In genomic region chr19:37655689-37656491, GRCh38 we compare ENCODE assay signal across 8 cellular contexts. TPM values are rescaled to one million over a fixed set of nuclear protein-coding genes. Genes with fewer than 3 reads are reported as not detected.
DNase-seq lines count a peak whose midpoint lies in the region; ATAC-seq, FAIRE-seq and TF ChIP-seq lines count a peak whose summit lies in the region.

No MANE protein-coding gene starts in this region.

- H3K36me3 Mint-ChIP-seq in activated CD8-positive, alpha-beta T cell treated with anti-CD3 and anti-CD28 coated beads, Interleukin-2, amount 10 ng/mL, durations not matched to agents 7 days and 5 days (ENCODE audit: low read depth) = peaks cover 34% of the 10 kb centered on the region

- H3K4me3 Mint-ChIP-seq in activated CD8-positive, alpha-beta T cell treated with anti-CD3 and anti-CD28 coated beads, Interleukin-2, amount 10 ng/mL, durations not matched to agents 7 days and 5 days = peak overlapping the region; percentile 95

- peak overlapping the region; percentile 99 for H3K27ac Mint-ChIP-seq in activated CD8-positive, alpha-beta T cell treated with anti-CD3 and anti-CD28 coated beads, Interleukin-2, amount 10 ng/mL, durations not matched to agents 7 days and 5 days

- peaks cover 19% of the 10 kb centered on the region for H3K9me3 Mint-ChIP-seq in activated CD8-positive, alpha-beta T cell treated with anti-CD3 and anti-CD28 coated beads, Interleukin-2, amount 10 ng/mL, durations not matched to agents 7 days and 5 days (ENCODE audit: insufficient read depth)

- peak; percentile 32 for FAIRE-seq in A549 (lab: Jason Lieb, UNC)

- H3K4me1 Mint-ChIP-seq in activated CD8-positive, alpha-beta T cell treated with anti-CD3 and anti-CD28 coated beads, Interleukin-2, amount 10 ng/mL, durations not matched to agents 7 days and 5 days (ENCODE audit: low read depth) = peaks cover 26% of the 10 kb centered on the region

- peak overlapping the region; percentile 88 to 89 for H3K27ac ChIP-seq in A549

- POLR2A ChIA-PET in A549 (lab: Yijun Ruan, JAX) = no interaction called here
- POLR2A ChIA-PET in activated CD8-positive, alpha-beta T cell treated with anti-CD3 and anti-CD28 coated beads, Interleukin-2, amount 10 ng/mL, durations not matched to agents 7 days and 5 days (lab: Charles Lee) = interaction anchor here (1.5 kb wide), 1 partner anchor 61 kb away, joined by 3 read pairs; the partner anchor contains the start of genes ZNF540 and ZNF571

- TF ChIP-seq POLR2A in A549 (IDR thresholded peaks at IDR 0.05; ENCODE audit: low read length) = peak; percentile 63

- H3K4me1 ChIP-seq in A549 = no peaks in the 10 kb centered on the region

- DNase-seq in A549 (ENCODE audit: low read depth in 1 of 2, low spot score in 1 of 2) = peak; percentile 81 to 91
- DNase-seq in NCI-H446 treated with DMSO at 0.1 percent for 48 hours (lab: John Stamatoyannopoulos, UW) = peak; percentile 77
- peak; percentile 87 for DNase-seq in activated CD8-positive, alpha-beta T cell treated with anti-CD3 and anti-CD28 coated beads, Interleukin-2, amount 10 ng/mL, durations not matched to agents 7 days and 5 days
- DNase-seq in effector CD4-positive, alpha-beta T cell = peak; percentile 74
- DNase-seq in medulla oblongata (ENCODE audit: extremely low spot score) = peak; percentile 84
- peak; percentile 69 to 84 (median 70) for DNase-seq in stimulated activated CD4-positive, alpha-beta T cell treated with anti-CD3 and anti-CD28 coated beads, TNF-alpha, amount 100 ng/mL, for 48 hours (ENCODE audit: low read depth in 3 of 3)

- no peak for TF ChIP-seq RAD21 in A549 (conservative IDR thresholded peaks at IDR 0.05 in 1 of 2, IDR thresholded peaks at IDR 0.05 in 1 of 2)

- no peaks in the 10 kb centered on the region for H3K27me3 Mint-ChIP-seq in activated CD8-positive, alpha-beta T cell treated with anti-CD3 and anti-CD28 coated beads, Interleukin-2, amount 10 ng/mL, durations not matched to agents 7 days and 5 days (ENCODE audit: low read depth)

- no peak for TF ChIP-seq CTCF in A549 (IDR thresholded peaks at IDR 0.05)

- TF ChIP-seq EP300 in A549 (IDR thresholded peaks at IDR 0.05) = no peak

- CTCF ChIA-PET in A549 (lab: Yijun Ruan, JAX) = interaction anchor here (2.2 kb wide), 1 partner anchor 8 kb away, joined by 8 read pairs; no protein-coding TSS in a partner anchor
- CTCF ChIA-PET in activated CD8-positive, alpha-beta T cell treated with anti-CD3 and anti-CD28 coated beads, Interleukin-2, amount 10 ng/mL, durations not matched to agents 7 days and 5 days (lab: Charles Lee) = no interaction called here

- peak overlapping the region; percentile 70 for H3K4me2 ChIP-seq in A549

- 37% methylated on average over 59 of the region's 59 CpGs for WGBS in A549 (ENCODE audit: missing lambda C conversion rate)

- H3K4me3 ChIP-seq in A549 = peak overlapping the region; percentile 66

- ATAC-seq in A549 = peak; percentile 83 to 85
- peak; percentile 40 for ATAC-seq in GM18861 (IDR thresholded peaks at IDR 0.05; ENCODE audit: unreplicated experiment)
- peak; percentile 46 for ATAC-seq in HG03066 (IDR thresholded peaks at IDR 0.05; ENCODE audit: low read depth, unreplicated experiment)
- peak; percentile 80 for ATAC-seq in activated CD8-positive, alpha-beta T cell treated with anti-CD3 and anti-CD28 coated beads, Interleukin-2, amount 10 ng/mL, durations not matched to agents 7 days and 5 days

- peaks cover 75% of the 10 kb centered on the region for H3K9me3 ChIP-seq in A549

TF ChIP-seq in A549, 52 proteins besides CTCF, POLR2A, EP300 and RAD21 (continues in another document):
- TF ChIP-seq FOXS1 (CRISPR knock-in tag; IDR thresholded peaks at IDR 0.05) = no peak
- TF ChIP-seq SMC3 (IDR thresholded peaks at IDR 0.05) = 0 out of 3 replicates have a peak, but pooled peaks have one; percentile 1
- no peak for TF ChIP-seq FOSB (CRISPR knock-in tag; IDR thresholded peaks at IDR 0.05)
- TF ChIP-seq RARB (CRISPR knock-in tag; IDR thresholded peaks at IDR 0.05) = no peak
- TF ChIP-seq CHD2 (IDR thresholded peaks at IDR 0.05; ENCODE audit: low read length, partially characterized antibody) = peak; percentile 87
- TF ChIP-seq JUN (IDR thresholded peaks at IDR 0.05) = peak in 1 of 2 experiments; percentile 37; a peak in 2 of 5 replicates
- no peak for TF ChIP-seq PBX3 (IDR thresholded peaks at IDR 0.05)
- no peak for TF ChIP-seq HOXA7 (CRISPR knock-in tag; IDR thresholded peaks at IDR 0.05)
- TF ChIP-seq EHF (CRISPR knock-in tag; IDR thresholded peaks at IDR 0.05) = no peak
- no peak for TF ChIP-seq CBX8 (IDR thresholded peaks at IDR 0.05)
- 0 out of 2 replicates have a peak, but pooled peaks have one; percentile 26 for TF ChIP-seq HOXB5 (CRISPR knock-in tag; IDR thresholded peaks at IDR 0.05)
- TF ChIP-seq MAX (IDR thresholded peaks at IDR 0.05) = peak; percentile 93
- peak; percentile 55 for TF ChIP-seq GATA3 (IDR thresholded peaks at IDR 0.05; ENCODE audit: borderline replicate concordance)
- peak; percentile 56 for TF ChIP-seq USF2 (IDR thresholded peaks at IDR 0.05)
- no peak for TF ChIP-seq RCOR1 (IDR thresholded peaks at IDR 0.05; ENCODE audit: low read depth, low read length)
- TF ChIP-seq RNF2 (IDR thresholded peaks at IDR 0.05; ENCODE audit: borderline replicate concordance, low read depth) = no peak
- TF ChIP-seq REST (IDR thresholded peaks at IDR 0.05) = peak; percentile 83
- TF ChIP-seq POLR2AphosphoS2 (conservative IDR thresholded peaks at IDR 0.05; ENCODE audit: low read length) = no peak
- TF ChIP-seq NR3C1 (IDR thresholded peaks at IDR 0.05) = no peak
- no peak for TF ChIP-seq ELK1 (IDR thresholded peaks at IDR 0.05; ENCODE audit: low read depth, low read length)
- no peak for TF ChIP-seq RFX5 (IDR thresholded peaks at IDR 0.05)

RNA-seq across cellular contexts. Expression of gene ZFP30, which starts 0.6 kb away (rescaled TPM):
- polyA plus RNA-seq in A549 (2011; rRNA removed) (9.0 and 9.2 TPM in 2 replicates), A549 (2017; fragmentation: RNase III; extraction: RNeasy Plus Mini Kit Qiagen cat#74134 plus additional on column Dnase treatment) (8.3 to 9.2 TPM (median 8.4 TPM) in 3 replicates)
- polyA plus RNA-seq in A549 (2012; cell fraction: cytosol; rRNA removed) = 2.1 and 2.3 TPM in 2 replicates
- polyA plus RNA-seq in A549 (2012; cell fraction: nucleus; rRNA removed) = 5.0 and 6.0 TPM in 2 replicates
- polyA minus RNA-seq in A549 (2011; rRNA and poly(A)+ RNA removed) = 4.8 and 6.9 TPM in 2 replicates
- 1 to 10 TPM; 9.1 to 9.6 TPM for total RNA-seq in activated CD8-positive, alpha-beta T cell treated with anti-CD3 and anti-CD28 coated beads, Interleukin-2, amount 10 ng/mL, durations not matched to agents 7 days and 5 days

Comparison
In these comparisons a context has a peak if more than half of its experiments do, and no peak if none do; other contexts are left out.
1. Peak in every context shown above with its lines: DNase-seq, ATAC-seq, H3K4me3 ChIP-seq and H3K27ac ChIP-seq.